Comparison of ENCODE assay signal across 25 cellular contexts in genomic region chr5:136799806-136800372, GRCh38.
DNase-seq lines count a peak whose midpoint lies in the region; ATAC-seq and TF ChIP-seq lines count a peak whose summit lies in the region.
"Had no signal": no experiment of that assay in that cellular context is flagged by ENCODE, and none has a peak within 500 bp of the region (broad histone marks: within the 10 kb centered on the region; RNA-seq: fewer than 3 reads in every experiment).

No MANE protein-coding gene starts in this region.

- H3K4me3 ChIP-seq in HEK293 (ENCODE audit: low read depth, low read length) (no peak overlapping the region), adipocyte (ENCODE audit: low read length) (no peak overlapping the region)
- H3K4me3 ChIP-seq: body of pancreas, hepatocyte, pancreas, thyroid gland, vagina had no signal

- ATAC-seq in foreskin keratinocyte = no peak
- ATAC-seq in GM19328 (IDR thresholded peaks at IDR 0.05; ENCODE audit: unreplicated experiment) = no peak
- ATAC-seq: body of pancreas, pancreas, Right ventricle myocardium inferior had no signal

- TF ChIP-seq CTCF in HEK293 (tag by site-specific recombination; IDR thresholded peaks at IDR 0.05) = 0 out of 2 replicates have a peak, but pooled peaks have one; percentile 10
- no peak for TF ChIP-seq CTCF in foreskin keratinocyte (conservative IDR thresholded peaks at IDR 0.05)

- no peak overlapping the region for H3K9ac ChIP-seq in adipocyte (ENCODE audit: low read length)
- H3K9ac ChIP-seq: SK-N-SH had no signal

- POLR2A ChIA-PET in HEK293 (lab: Yijun Ruan, JAX) = no interaction called here

- DNase-seq in EH (ENCODE audit: low read depth) (peak; percentile 39), adipocyte (ENCODE audit: low read depth) (peak; percentile 31), foreskin keratinocyte (peak; percentile 14 to 26), amygdala (lab: John Stamatoyannopoulos, UW) (no peak), NCI-H345 treated with DMSO at 0.1 percent for 48 hours (lab: John Stamatoyannopoulos, UW; ENCODE audit: unreplicated experiment) (no peak)
- DNase-seq in stimulated activated naive CD4-positive, alpha-beta T cell (lab: John Stamatoyannopoulos, UW) = no peak
- DNase-seq: activated CD4-positive, CD25-positive, alpha-beta regulatory T cell; activated T-cell treated with anti-CD3 and anti-CD28 coated beads, Interleukin-2, amount 50 U/mL, for 48 hours; BE2C; body of pancreas; CD8-positive, alpha-beta memory T cell; immature natural killer cell; NCI-H1092 treated with DMSO at 0.1 percent for 48 hours; NCI-H187; NK-92 treated with Interleukin-12 subunit alpha and Interleukin-12 subunit beta, amount 100 ng/mL, for 24 hours; pancreas; SK-N-SH; small intestine; stimulated activated CD4-positive, alpha-beta T cell treated with anti-CD3 and anti-CD28 coated beads, Interleukin-1b, Interleukin-23, amount 100 ng/mL, for 48 hours; thyroid gland had no signal

- H3K27me3 ChIP-seq in adipocyte (replicated peaks; ENCODE audit: control insufficient read depth, insufficient read depth, low read length) = no peaks in the 10 kb centered on the region
- no peaks in the 10 kb centered on the region for H3K27me3 ChIP-seq in foreskin keratinocyte
- H3K27me3 ChIP-seq: BE2C, body of pancreas, hepatocyte, pancreas, thyroid gland, vagina had no signal

- no peaks in the 10 kb centered on the region for H3K4me1 ChIP-seq in HEK293 (ENCODE audit: control insufficient read depth, insufficient read depth, low read length)
- peaks cover 4% of the 10 kb centered on the region for H3K4me1 ChIP-seq in adipocyte (ENCODE audit: control insufficient read depth, insufficient read depth, low read length)
- H3K4me1 ChIP-seq in foreskin keratinocyte = no peaks in the 10 kb centered on the region
- H3K4me1 ChIP-seq: BE2C, body of pancreas, pancreas, thyroid gland, vagina had no signal

- H3K9me3 ChIP-seq in HEK293 (ENCODE audit: control insufficient read depth, insufficient read depth, low read depth, low read length) (no peaks in the 10 kb centered on the region), adipocyte (ENCODE audit: control insufficient read depth, low read length) (no peaks in the 10 kb centered on the region)
- H3K9me3 ChIP-seq: BE2C, body of pancreas, pancreas, SK-N-SH, thyroid gland, vagina had no signal

- H3K27ac ChIP-seq in HEK293 (ENCODE audit: extremely low read depth, low read depth, low read length) (no peak overlapping the region), foreskin keratinocyte (no peak overlapping the region)
- H3K27ac ChIP-seq: body of pancreas, hepatocyte, pancreas, thyroid gland, vagina had no signal

- CTCF ChIA-PET in HEK293 (lab: Yijun Ruan, JAX) = no interaction called here

- H3K36me3 ChIP-seq in HEK293 (ENCODE audit: control insufficient read depth in 2 of 2, insufficient read depth in 1 of 2, low read length in 2 of 2) = no peaks in the 10 kb centered on the region
- H3K36me3 ChIP-seq in adipocyte (ENCODE audit: control insufficient read depth, insufficient read depth, low read length, severe bottlenecking) = no peaks in the 10 kb centered on the region
- H3K36me3 ChIP-seq: BE2C, pancreas, thyroid gland, vagina had no signal

TF ChIP-seq in HEK293, 187 proteins besides CTCF, POLR2A, EP300 and RAD21:
- TF ChIP-seq ZNF514 (tag by site-specific recombination; IDR thresholded peaks at IDR 0.05) (no peak), ZNF202 (tag by site-specific recombination; IDR thresholded peaks at IDR 0.05; ENCODE audit: borderline replicate concordance) (no peak), ZNF114 (tag by site-specific recombination; IDR thresholded peaks at IDR 0.05) (no peak), SCRT1 (tag by site-specific recombination; IDR thresholded peaks at IDR 0.05; ENCODE audit: borderline replicate concordance) (no peak), ZIC2 (tag by site-specific recombination; IDR thresholded peaks at IDR 0.05) (no peak), ZNF626 (tag by site-specific recombination; IDR thresholded peaks at IDR 0.05) (no peak), ZBTB6 (tag by site-specific recombination; IDR thresholded peaks at IDR 0.05) (no peak), ZNF175 (tag by site-specific recombination; IDR thresholded peaks at IDR 0.05) (no peak), OSR2 (tag by site-specific recombination; IDR thresholded peaks at IDR 0.05) (no peak), ZNF404 (tag by site-specific recombination; IDR thresholded peaks at IDR 0.05) (no peak), ZNF132 (tag by site-specific recombination; IDR thresholded peaks at IDR 0.05; ENCODE audit: borderline replicate concordance) (no peak), ZNF621 (tag by site-specific recombination; IDR thresholded peaks at IDR 0.05) (no peak), ZNF701 (tag by site-specific recombination; IDR thresholded peaks at IDR 0.05) (no peak)
- TF ChIP-seq, protein P1, sequence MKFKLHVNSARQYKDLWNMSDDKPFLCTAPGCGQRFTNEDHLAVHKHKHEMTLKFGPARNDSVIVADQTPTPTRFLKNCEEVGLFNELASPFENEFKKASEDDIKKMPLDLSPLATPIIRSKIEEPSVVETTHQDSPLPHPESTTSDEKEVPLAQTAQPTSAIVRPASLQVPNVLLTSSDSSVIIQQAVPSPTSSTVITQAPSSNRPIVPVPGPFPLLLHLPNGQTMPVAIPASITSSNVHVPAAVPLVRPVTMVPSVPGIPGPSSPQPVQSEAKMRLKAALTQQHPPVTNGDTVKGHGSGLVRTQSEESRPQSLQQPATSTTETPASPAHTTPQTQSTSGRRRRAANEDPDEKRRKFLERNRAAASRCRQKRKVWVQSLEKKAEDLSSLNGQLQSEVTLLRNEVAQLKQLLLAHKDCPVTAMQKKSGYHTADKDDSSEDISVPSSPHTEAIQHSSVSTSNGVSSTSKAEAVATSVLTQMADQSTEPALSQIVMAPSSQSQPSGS (tag by site-specific recombination; IDR thresholded peaks at IDR 0.05; ENCODE audit: low read depth) = no peak

Comparison
In these comparisons a context has a peak if more than half of its experiments do, and no peak if none do; other contexts are left out.
1. DNase-seq: peak in EH (single experiment), adipocyte (single experiment) and foreskin keratinocyte (2 of 2); none in amygdala (0 of 56), NCI-H345 treated with DMSO at 0.1 percent for 48 hours (single experiment) and stimulated activated naive CD4-positive, alpha-beta T cell (0 of 6).